ENCODE assay signal across 18 cellular contexts in genomic region chr1:107536266-107536665, GRCh38.
DNase-seq lines count a peak whose midpoint lies in the region; ATAC-seq, FAIRE-seq and TF ChIP-seq lines count a peak whose summit lies in the region.
"Had no signal": no experiment of that assay in that cellular context is flagged by ENCODE, and none has a peak within 500 bp of the region (broad histone marks: within the 10 kb centered on the region; RNA-seq: fewer than 3 reads in every experiment).

No MANE protein-coding gene starts in this region.

- no peak overlapping the region for H3K27ac ChIP-seq in astrocyte (ENCODE audit: low read depth, low read length)
- H3K27ac ChIP-seq: ovary had no signal

- no peaks in the 10 kb centered on the region for H4K20me1 ChIP-seq in astrocyte (ENCODE audit: insufficient read depth, low read length)

- H3K9ac ChIP-seq in astrocyte (ENCODE audit: low read length): no peak overlapping the region

- H3K27me3 Mint-ChIP-seq in astrocyte (ENCODE audit: low read depth, unreplicated experiment): no peaks in the 10 kb centered on the region
- H3K27me3 Mint-ChIP-seq: activated CD4-positive, alpha-beta T cell treated with anti-CD3 and anti-CD28 coated beads, Interleukin-2, amount 10 ng/mL, durations not matched to agents 7 days and 5 days had no signal

- TF ChIP-seq CTCF in astrocyte (IDR thresholded peaks at IDR 0.05; ENCODE audit: insufficient read depth, low read depth, low read length) (no peak), mucosa of descending colon (IDR thresholded peaks at IDR 0.05) (no peak)

- no peaks in the 10 kb centered on the region for H3K79me2 ChIP-seq in astrocyte (ENCODE audit: insufficient read depth, low read length)

- no peaks in the 10 kb centered on the region for H3K9me3 Mint-ChIP-seq in astrocyte (ENCODE audit: unreplicated experiment)
- H3K9me3 Mint-ChIP-seq: activated CD4-positive, alpha-beta T cell treated with anti-CD3 and anti-CD28 coated beads, Interleukin-2, amount 10 ng/mL, durations not matched to agents 7 days and 5 days; activated T-cell treated with anti-CD3 and anti-CD28 coated beads, Interleukin-2, amount 50 U/mL, for 72 hours had no signal

- H3K4me3 ChIP-seq in MG63 (no peak overlapping the region), astrocyte (ENCODE audit: insufficient read depth, low read depth, low read length) (no peak overlapping the region), mucosa of descending colon (no peak overlapping the region), H7 (ENCODE audit: insufficient read depth, low read depth, low read length) (no peak overlapping the region)
- H3K4me3 ChIP-seq: K562, ovary had no signal

- no peak overlapping the region for H3K27ac Mint-ChIP-seq in astrocyte (ENCODE audit: unreplicated experiment)
- H3K27ac Mint-ChIP-seq: activated CD4-positive, alpha-beta T cell treated with anti-CD3 and anti-CD28 coated beads, Interleukin-2, amount 10 ng/mL, durations not matched to agents 7 days and 5 days; activated T-cell treated with anti-CD3 and anti-CD28 coated beads, Interleukin-2, amount 50 U/mL, for 72 hours; mesothelial cell of epicardium had no signal

- H3K4me1 ChIP-seq in astrocyte (ENCODE audit: insufficient read depth, low read length) (no peaks in the 10 kb centered on the region), mucosa of descending colon (ENCODE audit: low read depth) (peaks cover 23% of the 10 kb centered on the region)

- H3K36me3 Mint-ChIP-seq in astrocyte (ENCODE audit: low read depth, unreplicated experiment): no peaks in the 10 kb centered on the region
- H3K36me3 Mint-ChIP-seq: mesothelial cell of epicardium had no signal

- no peak for FAIRE-seq in astrocyte (lab: Jason Lieb, UNC)
- FAIRE-seq: K562, RCC 7860 had no signal

- no peak overlapping the region for H3K4me2 ChIP-seq in astrocyte (ENCODE audit: low read length)

- ATAC-seq in mucosa of descending colon (peak; percentile 91), GM18873 (IDR thresholded peaks at IDR 0.05; ENCODE audit: low FRiP score, unreplicated experiment) (no peak), HG03378 (IDR thresholded peaks at IDR 0.05; ENCODE audit: unreplicated experiment) (no peak)
- ATAC-seq: activated T-cell treated with anti-CD3 and anti-CD28 coated beads, Interleukin-2, amount 50 U/mL, for 72 hours; K562 had no signal

- intact Hi-C loops in mucosa of descending colon (cut with DNase I, micrococcal nuclease): loop anchor here in 1 of 2 donors (10.0 kb wide), 2 partner anchors 59 to 209 kb away; no protein-coding TSS in a partner anchor

- H3K36me3 ChIP-seq in MG63 (no peaks in the 10 kb centered on the region), astrocyte (ENCODE audit: insufficient read depth, low read length) (no peaks in the 10 kb centered on the region), mucosa of descending colon (ENCODE audit: low read depth) (no peaks in the 10 kb centered on the region), H7 (replicated peaks; ENCODE audit: control insufficient read depth, insufficient read depth, low read length) (no peaks in the 10 kb centered on the region)
- H3K36me3 ChIP-seq: ovary had no signal

- no peak overlapping the region for H3K4me3 Mint-ChIP-seq in astrocyte (ENCODE audit: unreplicated experiment)
- H3K4me3 Mint-ChIP-seq: activated CD4-positive, alpha-beta T cell treated with anti-CD3 and anti-CD28 coated beads, Interleukin-2, amount 10 ng/mL, durations not matched to agents 7 days and 5 days; activated T-cell treated with anti-CD3 and anti-CD28 coated beads, Interleukin-2, amount 50 U/mL, for 72 hours; mesothelial cell of epicardium had no signal

- DNase-seq in DMS79 (lab: John Stamatoyannopoulos, UW) (peak; percentile 94), MG63 (peak; percentile 89), astrocyte (ENCODE audit: low read depth) (peak; percentile 23), mucosa of descending colon (peak; percentile 55 to 92 (median 80)), iPS-NIHi7 (ENCODE audit: extremely low spot score) (no peak), H7 (no peak)
- DNase-seq: activated CD4-positive, alpha-beta T cell treated with anti-CD3 and anti-CD28 coated beads, Interleukin-2, amount 10 ng/mL, durations not matched to agents 7 days and 5 days; activated T-cell treated with anti-CD3 and anti-CD28 coated beads, Interleukin-2, amount 50 U/mL, for 72 hours; dermis blood vessel endothelial cell; DND-41; foreskin fibroblast; ovary; T-helper 2 cell had no signal

- no peaks in the 10 kb centered on the region for H3K4me1 Mint-ChIP-seq in astrocyte (ENCODE audit: low read depth, unreplicated experiment)
- H3K4me1 Mint-ChIP-seq: activated CD4-positive, alpha-beta T cell treated with anti-CD3 and anti-CD28 coated beads, Interleukin-2, amount 10 ng/mL, durations not matched to agents 7 days and 5 days had no signal

- H3K27me3 ChIP-seq in MG63: no peaks in the 10 kb centered on the region
- H3K27me3 ChIP-seq in astrocyte (ENCODE audit: insufficient read depth, low read length): no peaks in the 10 kb centered on the region
- H3K27me3 ChIP-seq in H7 (ENCODE audit: control insufficient read depth, insufficient read depth, low read length): no peaks in the 10 kb centered on the region
- H3K27me3 ChIP-seq: ovary had no signal

- H3K9me3 ChIP-seq in MG63: no peaks in the 10 kb centered on the region
- no peaks in the 10 kb centered on the region for H3K9me3 ChIP-seq in astrocyte (ENCODE audit: insufficient read depth, low read depth, low read length)
- no peaks in the 10 kb centered on the region for H3K9me3 ChIP-seq in mucosa of descending colon
- H3K9me3 ChIP-seq: ovary had no signal

- no peak overlapping the region for H2AFZ ChIP-seq in astrocyte (ENCODE audit: low read depth, low read length)

Comparison
In these comparisons a context has a peak if more than half of its experiments do, and no peak if none do; other contexts are left out.
1. DNase-seq: peak in DMS79 (single experiment), MG63 (single experiment), astrocyte (single experiment) and mucosa of descending colon (3 of 3); none in iPS-NIHi7 (single experiment) and H7 (single experiment).